ENCODE assay signal across 35 cellular contexts in the genomic region with DNA sequence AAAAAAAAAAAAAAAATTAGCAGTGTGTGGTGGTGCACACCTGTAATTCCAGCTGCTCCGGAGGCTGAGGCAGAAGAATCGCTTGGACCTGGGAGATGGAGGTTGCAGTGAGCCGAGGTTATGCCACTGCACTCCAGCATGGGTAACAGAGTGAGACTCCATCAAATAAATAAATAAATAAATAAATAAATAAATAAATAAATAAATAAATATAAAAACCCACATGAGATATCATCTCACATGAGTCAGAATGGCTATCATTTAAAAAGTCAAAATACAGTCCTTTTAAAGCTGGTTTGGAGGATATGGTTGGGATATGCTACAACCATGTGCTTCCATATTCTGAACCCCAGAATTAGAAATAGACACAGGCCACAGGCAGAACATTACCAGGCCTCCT.
"Had no signal": no experiment of that assay in that cellular context is flagged by ENCODE, and none has a peak within 500 bp of the region (broad histone marks: within the 10 kb centered on the region; RNA-seq: fewer than 3 reads in every experiment).

No MANE protein-coding gene starts in this region.

- DNase-seq: Kasumi-1, MG63, MV-4-11, NCI-H1048, NCI-H1092, NCI-H1092 treated with DMSO at 0.1 percent for 48 hours, NCI-H1105, NCI-H1105 treated with DMSO at 0.1 percent for 48 hours, NCI-H1417, NCI-H1417 treated with DMSO at 0.1 percent for 48 hours, NCI-H1436, NCI-H1436 treated with DMSO at 0.1 percent for 48 hours, NCI-H146, NCI-H1694, NCI-H1694 treated with DMSO at 0.1 percent for 48 hours, NCI-H187, NCI-H187 treated with DMSO at 0.1 percent for 48 hours, NCI-H1930, NCI-H2029, NCI-H2029 treated with DMSO at 0.1 percent for 48 hours, NCI-H2081, NCI-H2081 treated with DMSO at 0.1 percent for 48 hours, NCI-H2107, NCI-H2171, NCI-H2171 treated with DMSO at 0.1 percent for 48 hours, NCI-H2227 treated with DMSO at 0.1 percent for 48 hours, NCI-H226, NCI-H345, NCI-H446, NCI-H446 treated with DMSO at 0.1 percent for 48 hours, NCI-H510A, NCI-H510A treated with DMSO at 0.1 percent for 48 hours, NCI-H524, NCI-H524 treated with DMSO at 0.1 percent for 48 hours, NCI-H526 had no signal

- H3K4me3 ChIP-seq: MG63 had no signal

- H3K9me3 ChIP-seq: MG63 had no signal

- H3K36me3 ChIP-seq: MG63 had no signal

- H3K27me3 ChIP-seq: MG63 had no signal
